In the genomic region with DNA sequence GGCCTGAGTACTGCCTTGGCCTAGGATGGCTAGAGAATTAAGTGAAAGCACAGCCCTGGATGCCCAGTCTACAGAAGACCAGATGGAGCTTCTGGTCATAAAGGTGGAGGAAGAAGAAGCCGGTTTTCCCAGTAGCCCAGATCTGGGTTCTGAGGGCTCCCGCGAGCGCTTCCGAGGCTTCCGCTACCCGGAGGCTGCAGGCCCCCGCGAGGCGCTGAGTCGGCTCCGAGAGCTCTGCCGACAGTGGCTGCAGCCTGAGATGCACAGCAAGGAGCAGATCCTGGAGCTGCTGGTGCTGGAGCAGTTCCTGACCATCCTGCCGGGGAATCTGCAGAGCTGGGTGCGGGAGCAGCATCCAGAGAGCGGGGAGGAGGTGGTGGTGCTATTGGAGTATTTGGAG, we compare ENCODE assay signal across 1 cellular context. TPM values are rescaled to one million over a fixed set of nuclear protein-coding genes. Genes with fewer than 3 reads are reported as not detected.
"Had no signal": no experiment of that assay in that cellular context is flagged by ENCODE, and none has a peak within 500 bp of the region (broad histone marks: within the 10 kb centered on the region; RNA-seq: fewer than 3 reads in every experiment).

No MANE protein-coding gene starts in this region.

RNA-seq across cellular contexts. Expression of a gene that starts 23.6 kb away (rescaled TPM):
- total RNA-seq: OCI-LY7 had no signal
